Comparison of ENCODE assay signal across 17 cellular contexts in the genomic region with DNA sequence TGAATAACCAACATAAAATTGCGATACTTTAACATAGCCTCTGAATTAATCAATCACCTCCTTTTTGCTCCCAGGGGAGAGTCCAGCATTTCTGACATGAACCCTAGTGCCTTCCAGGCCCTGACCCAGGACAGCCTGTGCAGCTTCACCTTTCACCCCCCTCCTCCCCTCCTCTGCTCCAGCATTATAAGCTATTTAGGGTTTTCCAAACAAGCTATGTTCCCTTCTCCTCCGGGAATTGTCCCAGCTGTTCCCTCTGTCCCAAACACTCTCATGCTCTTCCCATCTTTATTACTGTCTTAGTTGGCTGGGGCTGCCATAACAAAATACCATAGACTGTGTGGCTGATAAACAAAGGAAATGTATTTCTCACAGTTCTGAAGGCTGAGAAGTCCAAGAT.
A peak's percentile ranks its signal among the peaks of the same experiment; 100 is the strongest.
DNase-seq lines count a peak whose midpoint lies in the region; ATAC-seq and TF ChIP-seq lines count a peak whose summit lies in the region.
"Had no signal": no experiment of that assay in that cellular context is flagged by ENCODE, and none has a peak within 500 bp of the region (broad histone marks: within the 10 kb centered on the region; RNA-seq: fewer than 3 reads in every experiment).

No MANE protein-coding gene starts in this region.

- H3K4me1 Mint-ChIP-seq in activated B cell treated with CpG ODN at 0.5 μM for 24 hours (peaks cover 86% of the 10 kb centered on the region), type B pancreatic cell (ENCODE audit: unreplicated experiment) (peaks cover 12% of the 10 kb centered on the region)
- H3K4me1 Mint-ChIP-seq: CD4-positive, CD25-positive, alpha-beta regulatory T cell had no signal

- H3K36me3 Mint-ChIP-seq in activated B cell treated with CpG ODN at 0.5 μM for 24 hours (ENCODE audit: low read depth) (peaks cover 85% of the 10 kb centered on the region), type B pancreatic cell (no peaks in the 10 kb centered on the region)
- H3K36me3 Mint-ChIP-seq: CD4-positive, CD25-positive, alpha-beta regulatory T cell had no signal

- no peak for TF ChIP-seq CTCF in activated B cell treated with CpG ODN at 0.5 μM for 24 hours (IDR thresholded peaks at IDR 0.05)
- no peak for TF ChIP-seq CTCF in left ventricle myocardium inferior (IDR thresholded peaks at IDR 0.05; ENCODE audit: borderline replicate concordance)
- no peak for TF ChIP-seq CTCF in type B pancreatic cell (conservative IDR thresholded peaks at IDR 0.05)

- intact Hi-C loops in activated B cell treated with CpG ODN at 0.5 μM for 24 hours (cut with micrococcal nuclease) (no loop called here), left ventricle myocardium inferior (cut with micrococcal nuclease) (no loop called here)

- DNase-seq in NCI-H2171 treated with DMSO at 0.1 percent for 48 hours (lab: John Stamatoyannopoulos, UW) (peak; percentile 42), NCI-H2171 (lab: John Stamatoyannopoulos, UW) (no peak), activated B cell treated with CpG ODN at 0.5 μM for 24 hours (no peak), left ventricle myocardium inferior (peak; percentile 27), putamen (ENCODE audit: low spot score) (peak; percentile 5), KG1 (lab: John Stamatoyannopoulos, UW) (no peak), type B pancreatic cell (ENCODE audit: extremely low spot score, unreplicated experiment) (no peak), NCI-H446 (lab: John Stamatoyannopoulos, UW) (no peak)
- DNase-seq: 8988T; CD4-positive, CD25-positive, alpha-beta regulatory T cell; COR-L47; DMS 273 treated with DMSO at 0.1 percent for 48 hours; H7; NCI-H1105; NCI-H345; NCI-H69 had no signal

- peaks cover 8% of the 10 kb centered on the region for H3K36me3 ChIP-seq in left ventricle myocardium inferior

- no peaks in the 10 kb centered on the region for H3K27me3 ChIP-seq in left ventricle myocardium inferior (ENCODE audit: low read depth)

- no peaks in the 10 kb centered on the region for H3K9me3 Mint-ChIP-seq in activated B cell treated with CpG ODN at 0.5 μM for 24 hours
- H3K9me3 Mint-ChIP-seq in type B pancreatic cell, result no peaks in the 10 kb centered on the region

- peak overlapping the region; percentile 46 for H3K27ac ChIP-seq in left ventricle myocardium inferior (replicated peaks)

- peak overlapping the region; percentile 25 for H3K27ac Mint-ChIP-seq in activated B cell treated with CpG ODN at 0.5 μM for 24 hours
- no peak overlapping the region for H3K27ac Mint-ChIP-seq in type B pancreatic cell
- H3K27ac Mint-ChIP-seq: CD4-positive, CD25-positive, alpha-beta regulatory T cell had no signal

- POLR2A ChIA-PET in activated B cell treated with CpG ODN at 0.5 μM for 24 hours (lab: Charles Lee), result interaction anchor here (0.9 kb wide), 1 partner anchor 166 kb away, joined by 3 read pairs; no protein-coding TSS in a partner anchor

- H3K4me1 ChIP-seq in left ventricle myocardium inferior, result peaks cover 39% of the 10 kb centered on the region

- H3K4me3 Mint-ChIP-seq in activated B cell treated with CpG ODN at 0.5 μM for 24 hours, result no peak overlapping the region
- H3K4me3 Mint-ChIP-seq in type B pancreatic cell, result no peak overlapping the region
- H3K4me3 Mint-ChIP-seq: CD4-positive, CD25-positive, alpha-beta regulatory T cell had no signal

- ATAC-seq in activated B cell treated with CpG ODN at 0.5 μM for 24 hours (ENCODE audit: low read depth), result no peak
- ATAC-seq: Panc1 had no signal

- no peaks in the 10 kb centered on the region for H3K9me3 ChIP-seq in left ventricle myocardium inferior (replicated peaks)

- no peak overlapping the region for H3K4me3 ChIP-seq in left ventricle myocardium inferior

- CTCF ChIA-PET in activated B cell treated with CpG ODN at 0.5 μM for 24 hours (lab: Charles Lee), result interaction anchor here (0.9 kb wide), 1 partner anchor 111 kb away, joined by 3 read pairs; no protein-coding TSS in a partner anchor

- H3K27me3 Mint-ChIP-seq in activated B cell treated with CpG ODN at 0.5 μM for 24 hours (no peaks in the 10 kb centered on the region), type B pancreatic cell (peaks cover 27% of the 10 kb centered on the region)
- H3K27me3 Mint-ChIP-seq: CD4-positive, CD25-positive, alpha-beta regulatory T cell had no signal

Comparison
In these comparisons a context has a peak if more than half of its experiments do, and no peak if none do; other contexts are left out.
1. DNase-seq: peak in NCI-H2171 treated with DMSO at 0.1 percent for 48 hours (single experiment), left ventricle myocardium inferior (single experiment) and putamen (single experiment); none in NCI-H2171 (single experiment), activated B cell treated with CpG ODN at 0.5 μM for 24 hours (single experiment), KG1 (single experiment), type B pancreatic cell (single experiment) and NCI-H446 (0 of 2).